ENCODE assay signal across 8 cellular contexts in genomic region chr7:77797734-77798393, GRCh38. TPM values are rescaled to one million over a fixed set of nuclear protein-coding genes. Genes with fewer than 3 reads are reported as not detected.
A peak's percentile ranks its signal among the peaks of the same experiment; 100 is the strongest.
DNase-seq lines count a peak whose midpoint lies in the region; ATAC-seq and TF ChIP-seq lines count a peak whose summit lies in the region.

No MANE protein-coding gene starts in this region.

- H3K27ac ChIP-seq in HEK293 (ENCODE audit: extremely low read depth, low read depth, low read length) (peak overlapping the region; percentile 72; the same call in 1 of the 2 replicates), upper lobe of right lung (peak overlapping the region; percentile 87)

- no peaks in the 10 kb centered on the region for H3K27me3 Mint-ChIP-seq in mesothelial cell of epicardium (ENCODE audit: low read depth)

- peaks cover 34% of the 10 kb centered on the region for H3K4me1 Mint-ChIP-seq in mesothelial cell of epicardium

- no peak for TF ChIP-seq CTCF in HEK293 (tag by site-specific recombination; IDR thresholded peaks at IDR 0.05)
- no peak for TF ChIP-seq CTCF in mesothelial cell of epicardium (IDR thresholded peaks at IDR 0.05; ENCODE audit: unreplicated experiment)
- no peak for TF ChIP-seq CTCF in upper lobe of right lung (IDR thresholded peaks at IDR 0.05)

- intact Hi-C loops in upper lobe of right lung (cut with DNase I): no loop called here

- H3K9me3 Mint-ChIP-seq in mesothelial cell of epicardium: no peaks in the 10 kb centered on the region

- POLR2A ChIA-PET in HEK293 (lab: Yijun Ruan, JAX): interaction anchor here (0.5 to 1.8 kb wide), 8 partner anchors 16 to 222 kb away, joined by 3 to 6 read pairs (median 4); no protein-coding TSS in a partner anchor

- H3K4me3 ChIP-seq in HEK293 (ENCODE audit: low read depth, low read length) (peak overlapping the region; percentile 91), upper lobe of right lung (peak overlapping the region; percentile 93)

- H3K9me3 ChIP-seq in HEK293 (ENCODE audit: control insufficient read depth, insufficient read depth, low read depth, low read length) (no peaks in the 10 kb centered on the region), upper lobe of right lung (no peaks in the 10 kb centered on the region)

- peak overlapping the region; percentile 96 for H3K27ac Mint-ChIP-seq in mesothelial cell of epicardium

- CTCF ChIA-PET in HEK293 (lab: Yijun Ruan, JAX): interaction anchor here (0.7 to 1.0 kb wide), 3 partner anchors 14 to 141 kb away, joined by 3 read pairs; no protein-coding TSS in a partner anchor

- H3K36me3 ChIP-seq in HEK293 (ENCODE audit: control insufficient read depth in 2 of 2, insufficient read depth in 1 of 2, low read length in 2 of 2): peaks cover 4% of the 10 kb centered on the region in 2 experiments; a peak in 2 of 3 replicates
- no peaks in the 10 kb centered on the region for H3K36me3 ChIP-seq in upper lobe of right lung

- peak; percentile 53 for DNase-seq in SIG-M5 treated with dmso at 0.1 percent for 504 hours (lab: John Stamatoyannopoulos, UW; ENCODE audit: unreplicated experiment)
- no peak for DNase-seq in SIG-M5 (lab: John Stamatoyannopoulos, UW)
- DNase-seq in NCI-H1092 treated with DMSO at 0.1 percent for 48 hours (lab: John Stamatoyannopoulos, UW): peak; percentile 82
- peak; percentile 26 for DNase-seq in dedifferentiated amniotic fluid mesenchymal stem cell (ENCODE audit: extremely low spot score)
- DNase-seq in mesothelial cell of epicardium (ENCODE audit: low spot score in 2 of 2, unreplicated experiment in 2 of 2): peak in 1 of 2 experiments; percentile 27
- peak; percentile 73 for DNase-seq in upper lobe of right lung
- DNase-seq in NCI-H1694 treated with DMSO at 0.1 percent for 48 hours (lab: John Stamatoyannopoulos, UW): no peak

- ATAC-seq in upper lobe of right lung: peak; percentile 22

- no peaks in the 10 kb centered on the region for H3K27me3 ChIP-seq in upper lobe of right lung

- H3K36me3 Mint-ChIP-seq in mesothelial cell of epicardium: peaks cover 10% of the 10 kb centered on the region

- H3K4me1 ChIP-seq in HEK293 (ENCODE audit: control insufficient read depth, insufficient read depth, low read length) (0 out of 2 replicates have a peak, but pooled peaks cover 5% of the 10 kb centered on the region), upper lobe of right lung (peaks cover 19% of the 10 kb centered on the region)

- H3K4me3 Mint-ChIP-seq in mesothelial cell of epicardium: peak overlapping the region; percentile 95

TF ChIP-seq in HEK293, 187 proteins besides CTCF, POLR2A, EP300 and RAD21 (continues in another document):
- TF ChIP-seq ZNF654 (tag by site-specific recombination; IDR thresholded peaks at IDR 0.05; ENCODE audit: low read depth): no peak
- TF ChIP-seq ZNF10 (tag by site-specific recombination; IDR thresholded peaks at IDR 0.05): no peak
- TF ChIP-seq SP7 (tag by site-specific recombination; IDR thresholded peaks at IDR 0.05): 0 out of 2 replicates have a peak, but pooled peaks have one; percentile 9
- TF ChIP-seq ZNF26 (tag by site-specific recombination; IDR thresholded peaks at IDR 0.05): no peak
- no peak for TF ChIP-seq ZBTB49 (tag by site-specific recombination; IDR thresholded peaks at IDR 0.05; ENCODE audit: low read depth)
- TF ChIP-seq ZFP69B (tag by site-specific recombination; IDR thresholded peaks at IDR 0.05): no peak
- TF ChIP-seq, protein P1, sequence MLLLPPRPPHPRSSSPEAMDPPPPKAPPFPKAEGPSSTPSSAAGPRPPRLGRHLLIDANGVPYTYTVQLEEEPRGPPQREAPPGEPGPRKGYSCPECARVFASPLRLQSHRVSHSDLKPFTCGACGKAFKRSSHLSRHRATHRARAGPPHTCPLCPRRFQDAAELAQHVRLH (tag by site-specific recombination; IDR thresholded peaks at IDR 0.05): no peak
- no peak for TF ChIP-seq ZNF121 (tag by site-specific recombination; IDR thresholded peaks at IDR 0.05)
- no peak for TF ChIP-seq PRDM10 (tag by site-specific recombination; IDR thresholded peaks at IDR 0.05)
- TF ChIP-seq ZNF510 (tag by site-specific recombination; IDR thresholded peaks at IDR 0.05; ENCODE audit: insufficient replicate concordance): no peak
- no peak; the same call in 1 of the 2 replicates for TF ChIP-seq SCRT2 (tag by site-specific recombination; IDR thresholded peaks at IDR 0.05)
- no peak for TF ChIP-seq ZEB2 (tag by site-specific recombination; IDR thresholded peaks at IDR 0.05)
- TF ChIP-seq ZNF777 (tag by site-specific recombination; IDR thresholded peaks at IDR 0.05; ENCODE audit: borderline replicate concordance): no peak; the same call in 1 of the 2 replicates
- TF ChIP-seq, protein P2, sequence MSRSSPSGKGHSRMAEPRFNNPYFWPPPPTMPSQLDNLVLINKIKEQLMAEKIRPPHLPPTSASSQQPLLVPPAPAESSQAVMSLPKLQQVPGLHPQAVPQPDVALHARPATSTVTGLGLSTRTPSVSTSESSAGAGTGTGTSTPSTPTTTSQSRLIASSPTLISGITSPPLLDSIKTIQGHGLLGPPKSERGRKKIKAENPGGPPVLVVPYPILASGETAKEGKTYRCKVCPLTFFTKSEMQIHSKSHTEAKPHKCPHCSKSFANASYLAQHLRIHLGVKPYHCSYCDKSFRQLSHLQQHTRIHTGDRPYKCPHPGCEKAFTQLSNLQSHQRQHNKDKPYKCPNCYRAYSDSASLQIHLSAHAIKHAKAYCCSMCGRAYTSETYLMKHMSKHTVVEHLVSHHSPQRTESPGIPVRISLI (tag by site-specific recombination; IDR thresholded peaks at IDR 0.05): peak; percentile 91
- no peak for TF ChIP-seq ZNF114 (tag by site-specific recombination; IDR thresholded peaks at IDR 0.05)
- TF ChIP-seq ZNF548 (tag by site-specific recombination; IDR thresholded peaks at IDR 0.05): no peak
- TF ChIP-seq ZNF341 (tag by site-specific recombination; IDR thresholded peaks at IDR 0.05; ENCODE audit: low read depth): no peak

RNA-seq across cellular contexts. Expression of gene TMEM60, which starts 0.4 kb away (rescaled TPM):
- 14.2 to 17.2 TPM (median 16.5 TPM) in 3 replicates for total RNA-seq in mesothelial cell of epicardium
- total RNA-seq in upper lobe of right lung: 22.8 TPM

RNA-seq across cellular contexts. Expression of gene PHTF2, which starts 0.7 kb away (rescaled TPM):
- total RNA-seq in mesothelial cell of epicardium (36.1 to 38.2 TPM (median 37.5 TPM) in 3 replicates), upper lobe of right lung (14.4 TPM)

Comparison
In these comparisons a context has a peak if more than half of its experiments do, and no peak if none do; other contexts are left out.
1. DNase-seq: peak in SIG-M5 treated with dmso at 0.1 percent for 504 hours (single experiment), NCI-H1092 treated with DMSO at 0.1 percent for 48 hours (single experiment), dedifferentiated amniotic fluid mesenchymal stem cell (single experiment) and upper lobe of right lung (single experiment); none in SIG-M5 (single experiment) and NCI-H1694 treated with DMSO at 0.1 percent for 48 hours (single experiment).